Comparison of ENCODE assay signal across 8 cellular contexts in the genomic region with DNA sequence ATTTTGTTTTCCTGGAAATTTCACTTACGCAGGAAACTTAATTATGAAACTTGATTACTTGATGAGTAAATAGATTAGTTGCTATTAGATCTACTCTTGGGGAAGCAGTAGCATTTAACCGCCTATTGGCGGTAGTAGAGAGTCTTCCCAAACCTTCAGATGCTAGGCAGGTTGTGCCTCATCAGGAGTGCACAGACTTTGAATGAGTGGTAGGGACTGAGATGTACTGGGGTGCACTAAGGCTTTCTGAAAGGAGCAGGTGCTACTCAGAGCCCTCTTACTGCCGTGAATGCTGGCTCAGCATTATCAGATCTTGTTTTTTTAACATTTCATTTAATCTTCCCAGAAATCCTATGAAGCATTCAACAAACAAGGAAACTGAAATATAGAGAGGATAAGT. TPM values are rescaled to one million over a fixed set of nuclear protein-coding genes. Genes with fewer than 3 reads are reported as not detected.
DNase-seq lines count a peak whose midpoint lies in the region; ATAC-seq and TF ChIP-seq lines count a peak whose summit lies in the region.

No MANE protein-coding gene starts in this region.

- H3K4me3 ChIP-seq in cardiac muscle cell (no peak overlapping the region), LNCaP clone FGC (ENCODE audit: low read depth, low read length) (no peak overlapping the region)

- H3K27ac ChIP-seq in cardiac muscle cell, result no peak overlapping the region

- ATAC-seq in Right ventricle myocardium inferior, result no peak
- ATAC-seq in activated naive CD8-positive, alpha-beta T cell treated with anti-CD3 and anti-CD28 coated beads, Interleukin-2, amount 10 ng/mL, durations not matched to agents 7 days and 5 days (ENCODE audit: low read depth), result peak; percentile 84
- peak; percentile 53 for ATAC-seq in left lobe of liver
- ATAC-seq in GM18858 (IDR thresholded peaks at IDR 0.05; ENCODE audit: unreplicated experiment), result no peak

- intact Hi-C loops in Right ventricle myocardium inferior (cut with DNase I), result no loop called here

- DNase-seq in cardiac muscle cell (ENCODE audit: low read depth in 1 of 2, low spot score in 1 of 2), result peak; percentile 21 to 34
- no peak for DNase-seq in Right ventricle myocardium inferior (ENCODE audit: missing footprints)
- no peak for DNase-seq in LNCaP clone FGC (ENCODE audit: low read depth)
- DNase-seq in activated naive CD8-positive, alpha-beta T cell treated with anti-CD3 and anti-CD28 coated beads, Interleukin-2, amount 10 ng/mL, durations not matched to agents 7 days and 5 days, result no peak
- DNase-seq in left lobe of liver (ENCODE audit: low spot score), result no peak
- no peak for DNase-seq in T-helper 2 cell treated with Interferon-gamma antibody and Interleukin-4, amounts not matched to agents 5 μg/mL and 100 μg/mL, for 36 hours (ENCODE audit: low spot score)
- no peak for DNase-seq in HT-29 (ENCODE audit: low spot score)

- peaks cover 31% of the 10 kb centered on the region for H3K36me3 ChIP-seq in cardiac muscle cell

- no peaks in the 10 kb centered on the region for H3K27me3 ChIP-seq in cardiac muscle cell

- H3K4me1 Mint-ChIP-seq in activated naive CD8-positive, alpha-beta T cell treated with anti-CD3 and anti-CD28 coated beads, Interleukin-2, amount 10 ng/mL, durations not matched to agents 7 days and 5 days, result peaks cover 4% of the 10 kb centered on the region
- peaks cover 5% of the 10 kb centered on the region for H3K4me1 Mint-ChIP-seq in T-helper 2 cell treated with Interferon-gamma antibody and Interleukin-4, amounts not matched to agents 5 μg/mL and 100 μg/mL, for 36 hours (ENCODE audit: low read depth)

- no peaks in the 10 kb centered on the region for H3K4me1 ChIP-seq in cardiac muscle cell (ENCODE audit: low read depth)

- H3K27me3 Mint-ChIP-seq in activated naive CD8-positive, alpha-beta T cell treated with anti-CD3 and anti-CD28 coated beads, Interleukin-2, amount 10 ng/mL, durations not matched to agents 7 days and 5 days, result no peaks in the 10 kb centered on the region
- H3K27me3 Mint-ChIP-seq in T-helper 2 cell treated with Interferon-gamma antibody and Interleukin-4, amounts not matched to agents 5 μg/mL and 100 μg/mL, for 36 hours (ENCODE audit: low read depth), result no peaks in the 10 kb centered on the region

- no peak overlapping the region for H3K4me3 Mint-ChIP-seq in activated naive CD8-positive, alpha-beta T cell treated with anti-CD3 and anti-CD28 coated beads, Interleukin-2, amount 10 ng/mL, durations not matched to agents 7 days and 5 days
- H3K4me3 Mint-ChIP-seq in T-helper 2 cell treated with Interferon-gamma antibody and Interleukin-4, amounts not matched to agents 5 μg/mL and 100 μg/mL, for 36 hours, result no peak overlapping the region

- POLR2A ChIA-PET in activated naive CD8-positive, alpha-beta T cell treated with anti-CD3 and anti-CD28 coated beads, Interleukin-2, amount 10 ng/mL, durations not matched to agents 7 days and 5 days (lab: Charles Lee), result no interaction called here

- H3K9me3 ChIP-seq in cardiac muscle cell (ENCODE audit: low read depth), result no peaks in the 10 kb centered on the region

- no peaks in the 10 kb centered on the region for H3K9me3 Mint-ChIP-seq in activated naive CD8-positive, alpha-beta T cell treated with anti-CD3 and anti-CD28 coated beads, Interleukin-2, amount 10 ng/mL, durations not matched to agents 7 days and 5 days
- no peaks in the 10 kb centered on the region for H3K9me3 Mint-ChIP-seq in T-helper 2 cell treated with Interferon-gamma antibody and Interleukin-4, amounts not matched to agents 5 μg/mL and 100 μg/mL, for 36 hours

- H3K27ac Mint-ChIP-seq in activated naive CD8-positive, alpha-beta T cell treated with anti-CD3 and anti-CD28 coated beads, Interleukin-2, amount 10 ng/mL, durations not matched to agents 7 days and 5 days, result no peak overlapping the region
- H3K27ac Mint-ChIP-seq in T-helper 2 cell treated with Interferon-gamma antibody and Interleukin-4, amounts not matched to agents 5 μg/mL and 100 μg/mL, for 36 hours, result no peak overlapping the region

- peaks cover 13% of the 10 kb centered on the region for H3K36me3 Mint-ChIP-seq in activated naive CD8-positive, alpha-beta T cell treated with anti-CD3 and anti-CD28 coated beads, Interleukin-2, amount 10 ng/mL, durations not matched to agents 7 days and 5 days
- peaks cover 36% of the 10 kb centered on the region for H3K36me3 Mint-ChIP-seq in T-helper 2 cell treated with Interferon-gamma antibody and Interleukin-4, amounts not matched to agents 5 μg/mL and 100 μg/mL, for 36 hours (ENCODE audit: low read depth)

- TF ChIP-seq CTCF in cardiac muscle cell (IDR thresholded peaks at IDR 0.05; ENCODE audit: low read depth, low read length) (peak; percentile 68), LNCaP clone FGC (IDR thresholded peaks at IDR 0.05; ENCODE audit: control insufficient read depth, extremely low read depth, insufficient read depth) (peak; percentile 40)

RNA-seq across cellular contexts. Expression of a gene that starts 7.7 kb away (rescaled TPM):
- total RNA-seq in cardiac muscle cell (13.8 and 19.3 TPM in 2 replicates), Right ventricle myocardium inferior (12.1 TPM), left lobe of liver (22.9 TPM)
- polyA plus RNA-seq in cardiac muscle cell, result 11.4 and 12.7 TPM in 2 replicates
- 10 to 100 TPM; 26.4 to 31.3 TPM for total RNA-seq in activated naive CD8-positive, alpha-beta T cell treated with anti-CD3 and anti-CD28 coated beads, Interleukin-2, amount 10 ng/mL, durations not matched to agents 7 days and 5 days
- 25.7 and 38.0 TPM in 2 replicates for total RNA-seq in HT-29 (2014; rRNA removed; shearing (Covaris generic))

RNA-seq across cellular contexts. Expression of a gene that starts 7.8 kb away (rescaled TPM):
- total RNA-seq in cardiac muscle cell (11.9 and 21.1 TPM in 2 replicates), Right ventricle myocardium inferior (16.1 TPM), left lobe of liver (16.6 TPM)
- polyA plus RNA-seq in cardiac muscle cell, result 41.9 and 58.8 TPM in 2 replicates
- 10 to 100 TPM; 23.8 to 24.0 TPM for total RNA-seq in activated naive CD8-positive, alpha-beta T cell treated with anti-CD3 and anti-CD28 coated beads, Interleukin-2, amount 10 ng/mL, durations not matched to agents 7 days and 5 days
- 16.0 and 24.4 TPM in 2 replicates for total RNA-seq in HT-29 (2014; rRNA removed; shearing (Covaris generic))

RNA-seq across cellular contexts. Expression of a gene that starts 15.6 kb away (rescaled TPM):
- total RNA-seq in cardiac muscle cell, result 126 and 131 TPM in 2 replicates
- 195 and 205 TPM in 2 replicates for polyA plus RNA-seq in cardiac muscle cell
- 40.1 TPM for total RNA-seq in Right ventricle myocardium inferior
- total RNA-seq in activated naive CD8-positive, alpha-beta T cell treated with anti-CD3 and anti-CD28 coated beads, Interleukin-2, amount 10 ng/mL, durations not matched to agents 7 days and 5 days, result 100 to 1,000 TPM; 164 to 166 TPM
- total RNA-seq in left lobe of liver, result 57.8 TPM
- 302 and 319 TPM in 2 replicates for total RNA-seq in HT-29 (2014; rRNA removed; shearing (Covaris generic))

RNA-seq across cellular contexts. Expression of a gene that starts 16.1 kb away (rescaled TPM):
- total RNA-seq in cardiac muscle cell, result 759 and 1,227 TPM in 2 replicates
- polyA plus RNA-seq in cardiac muscle cell, result 1,076 and 1,511 TPM in 2 replicates
- 135 TPM for total RNA-seq in Right ventricle myocardium inferior
- total RNA-seq in activated naive CD8-positive, alpha-beta T cell treated with anti-CD3 and anti-CD28 coated beads, Interleukin-2, amount 10 ng/mL, durations not matched to agents 7 days and 5 days, result 100 to 1,000 TPM; 248 to 276 TPM
- total RNA-seq in left lobe of liver, result 300 TPM
- total RNA-seq in HT-29 (2014; rRNA removed; shearing (Covaris generic)), result 1,079 and 1,221 TPM in 2 replicates

RNA-seq across cellular contexts. Expression of a gene that starts 41.9 kb away (rescaled TPM):
- 186 and 248 TPM in 2 replicates for total RNA-seq in cardiac muscle cell
- 534 and 546 TPM in 2 replicates for polyA plus RNA-seq in cardiac muscle cell
- total RNA-seq in Right ventricle myocardium inferior, result 166 TPM
- total RNA-seq in activated naive CD8-positive, alpha-beta T cell treated with anti-CD3 and anti-CD28 coated beads, Interleukin-2, amount 10 ng/mL, durations not matched to agents 7 days and 5 days, result 100 to 1,000 TPM; 146 to 153 TPM
- total RNA-seq in left lobe of liver, result 95.7 TPM
- total RNA-seq in HT-29 (2014; rRNA removed; shearing (Covaris generic)), result 268 and 293 TPM in 2 replicates

Comparison
In these comparisons a context has a peak if more than half of its experiments do, and no peak if none do; other contexts are left out.
1. DNase-seq: peak in cardiac muscle cell (2 of 2); none in Right ventricle myocardium inferior (single experiment), LNCaP clone FGC (single experiment), activated naive CD8-positive, alpha-beta T cell treated with anti-CD3 and anti-CD28 coated beads, Interleukin-2, amount 10 ng/mL, durations not matched to agents 7 days and 5 days (single experiment), left lobe of liver (single experiment), T-helper 2 cell treated with Interferon-gamma antibody and Interleukin-4, amounts not matched to agents 5 μg/mL and 100 μg/mL, for 36 hours (single experiment) and HT-29 (single experiment).
2. ATAC-seq: peak in activated naive CD8-positive, alpha-beta T cell treated with anti-CD3 and anti-CD28 coated beads, Interleukin-2, amount 10 ng/mL, durations not matched to agents 7 days and 5 days (single experiment) and left lobe of liver (single experiment); none in Right ventricle myocardium inferior (single experiment) and GM18858 (single experiment).